ENCODE assay signal across 8 cellular contexts in genomic region chr19:43532962-43533545, GRCh38. TPM values are rescaled to one million over a fixed set of nuclear protein-coding genes. Genes with fewer than 3 reads are reported as not detected.
DNase-seq lines count a peak whose midpoint lies in the region; ATAC-seq and TF ChIP-seq lines count a peak whose summit lies in the region.

ZNF575 (plus strand) TSS chr19:43533188; CDS start chr19:43534423, 1,235 bp downstream.

- H3K9ac ChIP-seq in NT2/D1 (ENCODE audit: insufficient read length, low read depth), result peak within 1 kb of the TSS; percentile 80

- H3K27ac Mint-ChIP-seq in endothelial cell (ENCODE audit: unreplicated experiment), result peak within 1 kb of the TSS; percentile 52

- DNase-seq in COLO668 (lab: John Stamatoyannopoulos, UW; ENCODE audit: unreplicated experiment) (peak; percentile 94), HT-29 (ENCODE audit: low spot score) (peak; percentile 97), NT2/D1 (ENCODE audit: low read depth, low spot score) (peak; percentile 85), endothelial cell (ENCODE audit: low spot score) (peak; percentile 78), middle frontal gyrus (ENCODE audit: extremely low spot score, low spot score) (peak; percentile 89)
- DNase-seq in activated CD8-positive, alpha-beta memory T cell treated with anti-CD3 and anti-CD28 coated beads, Interleukin-2, amount 50 U/mL, for 24 hours (ENCODE audit: extremely low read depth), result peak; percentile 75
- DNase-seq in stimulated activated CD8-positive, alpha-beta memory T cell treated with anti-CD3 and anti-CD28 coated beads, Interleukin-2, amount 100 ng/mL, for 1 hour (ENCODE audit: low read depth in 2 of 2), result peak; percentile 54 to 74

- H3K4me3 Mint-ChIP-seq in endothelial cell (ENCODE audit: unreplicated experiment), result peak within 1 kb of the TSS; percentile 93

- peaks cover 2% of the 10 kb centered on the region for H3K4me1 Mint-ChIP-seq in endothelial cell (ENCODE audit: unreplicated experiment)

- no peaks in the 10 kb centered on the region for H3K27me3 ChIP-seq in NT2/D1 (ENCODE audit: insufficient read depth, insufficient read length)

- TF ChIP-seq CTCF in endothelial cell (IDR thresholded peaks at IDR 0.05; ENCODE audit: unreplicated experiment), result no peak

- H3K36me3 ChIP-seq in NT2/D1 (ENCODE audit: insufficient read depth, insufficient read length, low read length), result peaks cover 10% of the 10 kb centered on the region

- ATAC-seq in GM19468 (IDR thresholded peaks at IDR 0.05; ENCODE audit: extremely low read depth, unreplicated experiment), result peak; percentile 65

- peaks cover 10% of the 10 kb centered on the region for H3K36me3 Mint-ChIP-seq in endothelial cell (ENCODE audit: low read depth, unreplicated experiment)

- H3K4me3 ChIP-seq in NT2/D1 (ENCODE audit: insufficient read length, low read depth), result peak within 1 kb of the TSS; percentile 56

- peaks cover 14% of the 10 kb centered on the region for H3K27me3 Mint-ChIP-seq in endothelial cell (ENCODE audit: unreplicated experiment)

- peaks cover 10% of the 10 kb centered on the region for H3K4me1 ChIP-seq in NT2/D1 (ENCODE audit: insufficient read depth, insufficient read length)

- no peaks in the 10 kb centered on the region for H3K9me3 Mint-ChIP-seq in endothelial cell (ENCODE audit: unreplicated experiment)

- no peaks in the 10 kb centered on the region for H3K9me3 ChIP-seq in NT2/D1 (ENCODE audit: insufficient read depth, low read length)

RNA-seq across cellular contexts. Expression of gene ZNF575, which starts in this region (rescaled TPM):
- 0.08 TPM in 2 replicates for total RNA-seq in HT-29 (2014; rRNA removed; shearing (Covaris generic))
- total RNA-seq in endothelial cell (ENCODE audit: unreplicated experiment), result 2.3 TPM

Comparison
In these comparisons a context has a peak if more than half of its experiments do, and no peak if none do; other contexts are left out.
1. Peak in every context shown above with its lines: DNase-seq, ATAC-seq and H3K4me3 ChIP-seq.
2. Peak in DNase-seq in HT-29; RNA of the gene not detected or under 1 TPM.